23 cellular contexts compared by ENCODE assay signal in the genomic region with DNA sequence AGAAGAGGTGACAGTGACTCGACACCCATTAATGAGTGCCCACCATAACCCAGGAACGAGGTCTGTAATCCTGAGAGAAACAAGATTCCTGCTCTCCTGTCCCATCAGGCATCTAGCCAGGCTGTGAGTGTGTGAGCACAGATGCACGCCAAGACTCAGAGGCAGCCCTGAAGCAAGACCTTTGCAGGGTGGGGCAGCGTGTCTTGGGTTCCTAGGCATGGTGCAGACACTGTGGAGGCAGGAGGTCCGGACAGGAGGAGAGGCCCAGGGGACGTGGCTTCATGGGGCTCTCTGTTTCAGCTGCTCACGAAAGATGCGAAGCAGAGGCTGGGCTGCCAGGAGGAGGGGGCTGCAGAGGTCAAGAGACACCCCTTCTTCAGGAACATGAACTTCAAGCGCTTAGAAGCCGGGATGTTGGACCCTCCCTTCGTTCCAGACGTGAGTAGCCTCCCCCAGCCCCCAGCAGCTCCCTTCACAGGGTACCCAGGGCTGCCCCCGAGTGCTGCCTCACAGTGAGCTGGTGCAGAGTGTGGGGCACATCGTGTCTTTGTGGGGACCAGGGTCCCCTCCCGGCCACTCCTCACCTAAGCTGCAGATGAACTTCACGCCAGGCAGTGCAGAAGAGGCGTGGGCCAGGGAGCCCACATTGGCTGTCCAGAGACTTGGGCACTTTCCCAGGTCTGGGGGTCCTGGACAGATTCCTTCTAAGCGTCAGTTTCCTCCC.
"Had no signal": no experiment of that assay in that cellular context is flagged by ENCODE, and none has a peak within 500 bp of the region (broad histone marks: within the 10 kb centered on the region; RNA-seq: fewer than 3 reads in every experiment).

No MANE protein-coding gene starts in this region.

- ATAC-seq: activated CD8-positive, alpha-beta memory T cell treated with anti-CD3 and anti-CD28 coated beads, Interleukin-2, amount 10 ng/mL, durations not matched to agents 7 days and 5 days; activated CD8-positive, alpha-beta T cell treated with anti-CD3 and anti-CD28 coated beads, Interleukin-2, amount 10 ng/mL, durations not matched to agents 7 days and 5 days; activated naive CD4-positive, alpha-beta T cell treated with anti-CD3 and anti-CD28 coated beads, Interleukin-2, amount 50 U/mL, for 72 hours; activated T-cell treated with anti-CD3 and anti-CD28 coated beads, Interleukin-2, amount 50 U/mL, for 72 hours; naive thymus-derived CD8-positive, alpha-beta T cell; stimulated activated naive B cell treated with anti-CD40 and anti-IgM and Interleukin-4, amounts not matched to agents 10 μg/mL and 1 μg/mL and 100 μg/mL, for 72 hours had no signal

- H3K9me3 ChIP-seq: esophagus muscularis mucosa, neutrophil, ovary, stomach, tibial nerve had no signal

- H3K27me3 ChIP-seq: cardiac muscle cell, esophagus muscularis mucosa, neutrophil, ovary, stomach, tibial nerve had no signal

- H3K4me3 ChIP-seq: cardiac muscle cell, esophagus muscularis mucosa, ovary, smooth muscle cell, stomach, tibial nerve had no signal

- H3K36me3 ChIP-seq: cardiac muscle cell, ovary had no signal

- H3K27ac ChIP-seq: cardiac muscle cell, esophagus muscularis mucosa, neutrophil, ovary, stomach, tibial nerve had no signal

- DNase-seq: activated B cell treated with CpG ODN at 0.5 μM for 24 hours; activated CD4-positive, alpha-beta T cell treated with anti-CD3 and anti-CD28 coated beads, Interleukin-2, amount 50 U/mL, for 1 hour; activated CD8-positive, alpha-beta memory T cell treated with anti-CD3 and anti-CD28 coated beads, Interleukin-2, amount 10 ng/mL, durations not matched to agents 7 days and 5 days; activated CD8-positive, alpha-beta T cell treated with anti-CD3 and anti-CD28 coated beads, Interleukin-2, amount 10 ng/mL, durations not matched to agents 7 days and 5 days; activated naive CD4-positive, alpha-beta T cell; activated T-cell treated with anti-CD3 and anti-CD28 coated beads, Interleukin-2, amount 50 U/mL, for 72 hours; anterior cingulate cortex; mesenchymal stem cell; naive thymus-derived CD8-positive, alpha-beta T cell; retina; stimulated activated CD4-positive, alpha-beta T cell treated with anti-CD3 and anti-CD28 coated beads, Interleukin-1b, Interleukin-23, amount 100 ng/mL, for 48 hours; stimulated activated naive B cell treated with anti-CD40 and anti-IgM and Interleukin-4, amounts not matched to agents 10 μg/mL and 1 μg/mL and 100 μg/mL, for 72 hours; stomach; T-helper 1 cell had no signal

- H3K4me2 ChIP-seq: smooth muscle cell had no signal

- FAIRE-seq: frontal cortex, islet of Langerhans had no signal
